28 cellular contexts compared by ENCODE assay signal in the genomic region with DNA sequence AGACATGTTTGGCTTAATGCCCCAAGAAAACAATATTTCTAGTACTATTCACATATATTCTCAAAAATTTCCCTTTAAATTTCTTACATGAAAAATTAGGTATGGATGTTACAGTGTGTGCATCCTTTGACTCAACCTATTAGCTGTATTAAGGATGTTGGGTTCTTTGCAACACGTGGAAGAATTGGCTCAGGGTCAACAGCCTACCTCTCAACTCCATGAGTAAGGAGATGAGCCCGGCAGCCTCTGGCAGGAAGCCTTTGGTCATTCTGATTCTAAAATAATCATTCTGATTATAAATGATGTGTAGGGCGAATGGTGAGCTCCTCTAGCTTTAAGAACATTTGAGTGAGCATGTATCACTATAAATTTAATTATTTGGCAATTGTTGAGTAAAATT.
"Had no signal": no experiment of that assay in that cellular context is flagged by ENCODE, and none has a peak within 500 bp of the region (broad histone marks: within the 10 kb centered on the region; RNA-seq: fewer than 3 reads in every experiment).

No MANE protein-coding gene starts in this region.

- FAIRE-seq: astrocyte, endometrium, endothelial cell of umbilical vein had no signal

- H3K4me3 ChIP-seq: cardiac muscle cell, colonic mucosa, gastrocnemius medialis, heart left ventricle had no signal

- H3K27ac ChIP-seq: brain microvascular endothelial cell, cardiac muscle cell, colonic mucosa, foreskin keratinocyte, gastrocnemius medialis, heart left ventricle had no signal

- DNase-seq: activated CD4-positive, alpha-beta memory T cell treated with anti-CD3 and anti-CD28 coated beads for 36 hours; activated CD4-positive, alpha-beta T cell treated with anti-CD3 and anti-CD28 coated beads for 36 hours; activated CD4-positive, alpha-beta T cell treated with anti-CD3 and anti-CD28 coated beads, Interleukin-2, amount 10 ng/mL, durations not matched to agents 24 days and 14 days; activated CD4-positive, CD25-positive, alpha-beta regulatory T cell; activated CD4-positive, CD25-positive, alpha-beta regulatory T cell treated with anti-CD3 and anti-CD28 coated beads, Interleukin-2, amount 50 U/mL, for 72 hours; activated effector memory CD4-positive, alpha-beta T cell treated with Interleukin-2 at 50 U/mL for 16 hours; activated gamma-delta T cell treated with Interleukin-2 at 50 U/mL for 16 hours; activated naive CD4-positive, alpha-beta T cell treated with anti-CD3 and anti-CD28 coated beads, Interleukin-2, amount 50 U/mL, for 16 hours; activated naive CD4-positive, alpha-beta T cell treated with Interleukin-2 at 50 U/mL for 16 hours; activated T-cell treated with anti-CD3 and anti-CD28 coated beads, Interleukin-2, amount 50 U/mL, for 4 hours; amniotic stem cell; anterior cingulate cortex; brain microvascular endothelial cell; central memory CD4-positive, alpha-beta T cell; cerebellar nuclear complex; colonic mucosa; effector CD8-positive, alpha-beta T cell; foreskin keratinocyte; gastrocnemius medialis; glutamatergic neuron; heart left ventricle; T-cell; T-helper 17 cell; T1000 had no signal

- H3K36me3 ChIP-seq: brain microvascular endothelial cell, cardiac muscle cell, colonic mucosa, gastrocnemius medialis, heart left ventricle had no signal

- H3K27me3 ChIP-seq: brain microvascular endothelial cell, cardiac muscle cell, colonic mucosa, foreskin keratinocyte, heart left ventricle had no signal

- H3K9me3 ChIP-seq: colonic mucosa, gastrocnemius medialis had no signal

- H3K4me1 ChIP-seq: colonic mucosa, foreskin keratinocyte, gastrocnemius medialis, heart left ventricle had no signal
